In genomic region chr10:77576633-77577032, GRCh38 we compare ENCODE assay signal across 13 cellular contexts.
DNase-seq lines count a peak whose midpoint lies in the region; TF ChIP-seq lines count a peak whose summit lies in the region.
"Had no signal": no experiment of that assay in that cellular context is flagged by ENCODE, and none has a peak within 500 bp of the region (broad histone marks: within the 10 kb centered on the region; RNA-seq: fewer than 3 reads in every experiment).

No MANE protein-coding gene starts in this region.

- no peaks in the 10 kb centered on the region for H3K9me3 Mint-ChIP-seq in chondrocyte (ENCODE audit: low read depth)
- H3K9me3 Mint-ChIP-seq in glutamatergic neuron (ENCODE audit: unreplicated experiment), result peaks cover 4% of the 10 kb centered on the region
- no peaks in the 10 kb centered on the region for H3K9me3 Mint-ChIP-seq in activated CD4-positive, alpha-beta memory T cell treated with anti-CD3 and anti-CD28 coated beads, Interleukin-2, amount 10 ng/mL, durations not matched to agents 7 days and 5 days
- no peaks in the 10 kb centered on the region for H3K9me3 Mint-ChIP-seq in activated T-helper 1 cell treated with anti-CD3 and anti-CD28 coated beads, Interleukin-12 subunit alpha, Interleukin-12 subunit beta, Interleukin-2, Interleukin-4 antibody, amounts not matched to agents 30 ng/mL and 10 ng/mL and 1 ng/mL, durations not matched to agents 14 hours and 24 hours and 36 hours
- H3K9me3 Mint-ChIP-seq: CD4-positive, alpha-beta T cell; GM23338; HFFc6 had no signal

- H3K27ac Mint-ChIP-seq in chondrocyte (ENCODE audit: unreplicated experiment) (peak overlapping the region; percentile 8), glutamatergic neuron (ENCODE audit: unreplicated experiment) (peak overlapping the region; percentile 17)
- no peak overlapping the region for H3K27ac Mint-ChIP-seq in activated CD4-positive, alpha-beta memory T cell treated with anti-CD3 and anti-CD28 coated beads, Interleukin-2, amount 10 ng/mL, durations not matched to agents 7 days and 5 days
- H3K27ac Mint-ChIP-seq in activated T-helper 1 cell treated with anti-CD3 and anti-CD28 coated beads, Interleukin-12 subunit alpha, Interleukin-12 subunit beta, Interleukin-2, Interleukin-4 antibody, amounts not matched to agents 30 ng/mL and 10 ng/mL and 1 ng/mL, durations not matched to agents 14 hours and 24 hours and 36 hours, result no peak overlapping the region
- H3K27ac Mint-ChIP-seq: CD4-positive, alpha-beta T cell; GM23338; HFFc6 had no signal

- peaks cover 45% of the 10 kb centered on the region for H3K4me1 ChIP-seq in stomach smooth muscle (ENCODE audit: control insufficient read depth, insufficient read depth, low read length)

- peak overlapping the region; percentile 62 for H3K27ac ChIP-seq in stomach smooth muscle (ENCODE audit: low read length)
- H3K27ac ChIP-seq: C4-2B had no signal

- no peak overlapping the region for H3K4me3 ChIP-seq in stomach smooth muscle (ENCODE audit: low read length in 2 of 2)
- H3K4me3 ChIP-seq: GM23338 had no signal

- H3K4me1 Mint-ChIP-seq in chondrocyte (ENCODE audit: low read depth) (peaks cover 23% of the 10 kb centered on the region), glutamatergic neuron (ENCODE audit: low read depth, unreplicated experiment) (no peaks in the 10 kb centered on the region)
- H3K4me1 Mint-ChIP-seq in activated CD4-positive, alpha-beta memory T cell treated with anti-CD3 and anti-CD28 coated beads, Interleukin-2, amount 10 ng/mL, durations not matched to agents 7 days and 5 days, result no peaks in the 10 kb centered on the region
- H3K4me1 Mint-ChIP-seq in activated T-helper 1 cell treated with anti-CD3 and anti-CD28 coated beads, Interleukin-12 subunit alpha, Interleukin-12 subunit beta, Interleukin-2, Interleukin-4 antibody, amounts not matched to agents 30 ng/mL and 10 ng/mL and 1 ng/mL, durations not matched to agents 14 hours and 24 hours and 36 hours (ENCODE audit: low read depth), result no peaks in the 10 kb centered on the region

- H3K27me3 Mint-ChIP-seq in chondrocyte (ENCODE audit: low read depth) (no peaks in the 10 kb centered on the region), glutamatergic neuron (ENCODE audit: unreplicated experiment) (peaks cover 8% of the 10 kb centered on the region)
- peaks cover 6% of the 10 kb centered on the region for H3K27me3 Mint-ChIP-seq in activated CD4-positive, alpha-beta memory T cell treated with anti-CD3 and anti-CD28 coated beads, Interleukin-2, amount 10 ng/mL, durations not matched to agents 7 days and 5 days
- no peaks in the 10 kb centered on the region for H3K27me3 Mint-ChIP-seq in activated T-helper 1 cell treated with anti-CD3 and anti-CD28 coated beads, Interleukin-12 subunit alpha, Interleukin-12 subunit beta, Interleukin-2, Interleukin-4 antibody, amounts not matched to agents 30 ng/mL and 10 ng/mL and 1 ng/mL, durations not matched to agents 14 hours and 24 hours and 36 hours (ENCODE audit: insufficient read depth)
- H3K27me3 Mint-ChIP-seq: CD4-positive, alpha-beta T cell had no signal

- intact Hi-C loops in activated T-helper 1 cell treated with anti-CD3 and anti-CD28 coated beads, Interleukin-12 subunit alpha, Interleukin-12 subunit beta, Interleukin-2, Interleukin-4 antibody, amounts not matched to agents 30 ng/mL and 10 ng/mL and 1 ng/mL, durations not matched to agents 14 hours and 24 hours and 36 hours (cut with micrococcal nuclease), result no loop called here

- DNase-seq in chondrocyte (ENCODE audit: low spot score), result no peak
- no peak for DNase-seq in glutamatergic neuron
- DNase-seq in activated CD4-positive, alpha-beta memory T cell treated with anti-CD3 and anti-CD28 coated beads, Interleukin-2, amount 10 ng/mL, durations not matched to agents 7 days and 5 days, result no peak
- DNase-seq in activated CD4-positive, alpha-beta T cell treated with anti-CD3 and anti-CD28 coated beads, Interleukin-2, amount 50 U/mL, for 1 hour, result no peak
- no peak for DNase-seq in activated T-helper 1 cell treated with anti-CD3 and anti-CD28 coated beads, Interleukin-12 subunit alpha, Interleukin-12 subunit beta, Interleukin-2, Interleukin-4 antibody, amounts not matched to agents 30 ng/mL and 10 ng/mL and 1 ng/mL, durations not matched to agents 14 hours and 24 hours and 36 hours (ENCODE audit: low spot score)
- DNase-seq: ACHN; Caco-2; CD4-positive, alpha-beta T cell; HFFc6; IMR-90 had no signal

- peaks cover 1% of the 10 kb centered on the region for H3K36me3 Mint-ChIP-seq in chondrocyte (ENCODE audit: low read depth)
- no peaks in the 10 kb centered on the region for H3K36me3 Mint-ChIP-seq in glutamatergic neuron (ENCODE audit: unreplicated experiment)
- no peaks in the 10 kb centered on the region for H3K36me3 Mint-ChIP-seq in activated CD4-positive, alpha-beta memory T cell treated with anti-CD3 and anti-CD28 coated beads, Interleukin-2, amount 10 ng/mL, durations not matched to agents 7 days and 5 days (ENCODE audit: low read depth)
- no peaks in the 10 kb centered on the region for H3K36me3 Mint-ChIP-seq in activated T-helper 1 cell treated with anti-CD3 and anti-CD28 coated beads, Interleukin-12 subunit alpha, Interleukin-12 subunit beta, Interleukin-2, Interleukin-4 antibody, amounts not matched to agents 30 ng/mL and 10 ng/mL and 1 ng/mL, durations not matched to agents 14 hours and 24 hours and 36 hours (ENCODE audit: low read depth)

- no peak overlapping the region for H3K4me3 Mint-ChIP-seq in chondrocyte (ENCODE audit: unreplicated experiment)
- H3K4me3 Mint-ChIP-seq in glutamatergic neuron (ENCODE audit: unreplicated experiment), result no peak overlapping the region
- H3K4me3 Mint-ChIP-seq in activated CD4-positive, alpha-beta memory T cell treated with anti-CD3 and anti-CD28 coated beads, Interleukin-2, amount 10 ng/mL, durations not matched to agents 7 days and 5 days, result no peak overlapping the region
- no peak overlapping the region for H3K4me3 Mint-ChIP-seq in activated T-helper 1 cell treated with anti-CD3 and anti-CD28 coated beads, Interleukin-12 subunit alpha, Interleukin-12 subunit beta, Interleukin-2, Interleukin-4 antibody, amounts not matched to agents 30 ng/mL and 10 ng/mL and 1 ng/mL, durations not matched to agents 14 hours and 24 hours and 36 hours
- H3K4me3 Mint-ChIP-seq: CD4-positive, alpha-beta T cell; GM23338; HFFc6 had no signal

- no peaks in the 10 kb centered on the region for H3K27me3 ChIP-seq in stomach smooth muscle (ENCODE audit: control insufficient read depth in 1 of 2, insufficient read depth in 2 of 2, low read length in 2 of 2)

- POLR2A ChIA-PET in activated CD4-positive, alpha-beta memory T cell treated with anti-CD3 and anti-CD28 coated beads, Interleukin-2, amount 10 ng/mL, durations not matched to agents 7 days and 5 days (lab: Charles Lee), result no interaction called here

- CTCF ChIA-PET in activated CD4-positive, alpha-beta memory T cell treated with anti-CD3 and anti-CD28 coated beads, Interleukin-2, amount 10 ng/mL, durations not matched to agents 7 days and 5 days (lab: Charles Lee), result no interaction called here

- TF ChIP-seq CTCF in chondrocyte (IDR thresholded peaks at IDR 0.05) (no peak), glutamatergic neuron (IDR thresholded peaks at IDR 0.05; ENCODE audit: partially characterized antibody, unreplicated experiment) (no peak)

- no peaks in the 10 kb centered on the region for H3K9me3 ChIP-seq in stomach smooth muscle (ENCODE audit: control insufficient read depth in 2 of 2, low read length in 2 of 2)
- H3K9me3 ChIP-seq: Caco-2 had no signal

- H3K36me3 ChIP-seq in stomach smooth muscle (ENCODE audit: control insufficient read depth in 2 of 2, insufficient read depth in 2 of 2, low read length in 2 of 2), result no peaks in the 10 kb centered on the region

- H3K9ac ChIP-seq in stomach smooth muscle (ENCODE audit: low read length in 2 of 2), result no peak overlapping the region

Comparison
In these comparisons a context has a peak if more than half of its experiments do, and no peak if none do; other contexts are left out.
1. H3K27ac Mint-ChIP-seq: peak in chondrocyte (single experiment) and glutamatergic neuron (single experiment); none in activated CD4-positive, alpha-beta memory T cell treated with anti-CD3 and anti-CD28 coated beads, Interleukin-2, amount 10 ng/mL, durations not matched to agents 7 days and 5 days (single experiment) and activated T-helper 1 cell treated with anti-CD3 and anti-CD28 coated beads, Interleukin-12 subunit alpha, Interleukin-12 subunit beta, Interleukin-2, Interleukin-4 antibody, amounts not matched to agents 30 ng/mL and 10 ng/mL and 1 ng/mL, durations not matched to agents 14 hours and 24 hours and 36 hours (single experiment).